16 cellular contexts compared by ENCODE assay signal in the genomic region with DNA sequence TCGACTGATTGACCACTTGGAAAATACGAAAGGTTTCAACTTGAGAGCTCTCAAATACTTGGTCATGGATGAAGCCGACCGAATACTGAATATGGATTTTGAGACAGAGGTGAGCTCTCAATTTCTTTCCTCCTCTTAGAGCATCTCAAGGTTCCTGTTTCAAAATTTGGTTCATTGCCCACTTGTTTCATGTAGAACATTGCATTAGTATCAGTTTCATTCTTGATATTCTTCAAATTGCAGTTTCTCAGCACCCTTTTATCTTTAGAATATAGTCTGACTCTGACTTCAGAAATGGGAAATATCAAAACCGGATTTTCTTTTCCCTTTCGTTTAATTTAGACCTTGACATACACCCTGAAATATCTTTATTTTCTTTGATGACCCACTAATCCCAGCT. TPM values are rescaled to one million over a fixed set of nuclear protein-coding genes. Genes with fewer than 3 reads are reported as not detected.
DNase-seq lines count a peak whose midpoint lies in the region; ATAC-seq and TF ChIP-seq lines count a peak whose summit lies in the region.
"Had no signal": no experiment of that assay in that cellular context is flagged by ENCODE, and none has a peak within 500 bp of the region (broad histone marks: within the 10 kb centered on the region; RNA-seq: fewer than 3 reads in every experiment).

No MANE protein-coding gene starts in this region.

- H3K4me3 Mint-ChIP-seq in CD4-positive, alpha-beta memory T cell, result no peak overlapping the region
- H3K4me3 Mint-ChIP-seq: activated CD4-positive, alpha-beta memory T cell treated with anti-CD3 and anti-CD28 coated beads for 36 hours; activated naive CD4-positive, alpha-beta T cell treated with anti-CD3 and anti-CD28 coated beads for 36 hours; B cell had no signal

- H3K36me3 ChIP-seq in RWPE2 (ENCODE audit: low read depth) (peaks cover 60% of the 10 kb centered on the region), brain microvascular endothelial cell (replicated peaks) (peaks cover 45% of the 10 kb centered on the region)
- H3K36me3 ChIP-seq in CD4-positive, alpha-beta memory T cell (ENCODE audit: insufficient read depth, low read length), result peaks cover 59% of the 10 kb centered on the region

- no peaks in the 10 kb centered on the region for H3K9me3 ChIP-seq in RWPE2 (ENCODE audit: severe bottlenecking)
- H3K9me3 ChIP-seq in CD4-positive, alpha-beta memory T cell (ENCODE audit: control insufficient read depth in 1 of 2, low read length in 2 of 2), result no peaks in the 10 kb centered on the region
- H3K9me3 ChIP-seq: mucosa of descending colon had no signal

- ATAC-seq in GM18498 (IDR thresholded peaks at IDR 0.05; ENCODE audit: unreplicated experiment) (peak; percentile 61), HG02885 (IDR thresholded peaks at IDR 0.05; ENCODE audit: poor library complexity, unreplicated experiment) (peak; percentile 76), RWPE2 (ENCODE audit: low read depth) (no peak), GM19397 (IDR thresholded peaks at IDR 0.05; ENCODE audit: unreplicated experiment) (no peak)
- ATAC-seq: mucosa of descending colon had no signal

- no peak overlapping the region for H3K4me3 ChIP-seq in RWPE2 (ENCODE audit: severe bottlenecking)
- no peak overlapping the region for H3K4me3 ChIP-seq in CD4-positive, alpha-beta memory T cell (ENCODE audit: low read length in 2 of 2)
- no peak overlapping the region for H3K4me3 ChIP-seq in brain microvascular endothelial cell (ENCODE audit: low read depth, low read length)
- H3K4me3 ChIP-seq: mucosa of descending colon had no signal

- H3K27me3 Mint-ChIP-seq in CD4-positive, alpha-beta memory T cell, result no peaks in the 10 kb centered on the region
- H3K27me3 Mint-ChIP-seq: activated CD4-positive, alpha-beta memory T cell treated with anti-CD3 and anti-CD28 coated beads for 36 hours; B cell had no signal

- TF ChIP-seq CTCF in GM20000 (IDR thresholded peaks at IDR 0.05; ENCODE audit: extremely low read depth, missing control alignments) (no peak), RWPE2 (IDR thresholded peaks at IDR 0.05; ENCODE audit: poor library complexity, severe bottlenecking) (no peak), brain microvascular endothelial cell (IDR thresholded peaks at IDR 0.05; ENCODE audit: low read depth, low read length, missing control alignments) (no peak)

- H3K27ac ChIP-seq in RWPE2 (ENCODE audit: poor library complexity, severe bottlenecking) (peak overlapping the region; percentile 88), brain microvascular endothelial cell (no peak overlapping the region)
- no peak overlapping the region for H3K27ac ChIP-seq in CD4-positive, alpha-beta memory T cell (ENCODE audit: low read depth, low read length)

- H3K4me1 Mint-ChIP-seq in CD4-positive, alpha-beta memory T cell, result peaks cover 14 to 39% (median 23%) of the 10 kb centered on the region in 4 donors

- POLR2A ChIA-PET in CD4-positive, alpha-beta memory T cell (lab: Charles Lee; ENCODE audit: partially characterized antibody), result interaction anchor here (1.4 kb wide), 1 partner anchor 9 kb away, joined by 4 read pairs; a partner anchor contains a TSS

- no peaks in the 10 kb centered on the region for H3K9me3 Mint-ChIP-seq in CD4-positive, alpha-beta memory T cell
- H3K9me3 Mint-ChIP-seq: activated CD4-positive, alpha-beta memory T cell treated with anti-CD3 and anti-CD28 coated beads for 36 hours; activated naive CD4-positive, alpha-beta T cell treated with anti-CD3 and anti-CD28 coated beads for 36 hours had no signal

- H3K36me3 Mint-ChIP-seq in CD4-positive, alpha-beta memory T cell, result peaks cover 64 to 90% of the 10 kb centered on the region in 2 donors

- CTCF ChIA-PET in CD4-positive, alpha-beta memory T cell (lab: Charles Lee; ENCODE audit: partially characterized antibody), result interaction anchor here (1.0 to 2.1 kb wide), 6 partner anchors 8 to 35 kb away, joined by 3 to 8 read pairs (median 4); a partner anchor contains a TSS

- peaks cover 41% of the 10 kb centered on the region for H3K4me1 ChIP-seq in RWPE2 (ENCODE audit: insufficient read depth, poor library complexity, severe bottlenecking)
- peaks cover under 1% of the 10 kb centered on the region for H3K4me1 ChIP-seq in CD4-positive, alpha-beta memory T cell (ENCODE audit: insufficient read depth, low read length)

- H3K27ac Mint-ChIP-seq in CD4-positive, alpha-beta memory T cell, result no peak overlapping the region
- H3K27ac Mint-ChIP-seq: activated CD4-positive, alpha-beta memory T cell treated with anti-CD3 and anti-CD28 coated beads for 36 hours; B cell had no signal

- intact Hi-C loops in CD4-positive, alpha-beta memory T cell (cut with micrococcal nuclease), result no loop called here

- DNase-seq in GM20000 (ENCODE audit: low spot score) (peak; percentile 64), RWPE2 (ENCODE audit: low spot score) (no peak), NCI-H510A (lab: John Stamatoyannopoulos, UW) (no peak), brain microvascular endothelial cell (no peak)
- no peak for DNase-seq in CD4-positive, alpha-beta memory T cell
- DNase-seq: activated CD4-positive, alpha-beta memory T cell treated with anti-CD3 and anti-CD28 coated beads for 36 hours; activated naive CD4-positive, alpha-beta T cell treated with anti-CD3 and anti-CD28 coated beads for 36 hours; GDM1; mucosa of descending colon; MV-4-11; stimulated activated naive CD4-positive, alpha-beta T cell treated with Interleukin-2 at 50 U/mL for 16 hours; T1000 had no signal

- in situ Hi-C loops in brain microvascular endothelial cell (cut with HindIII; ENCODE audit: low pct_ligation_motif_present, low sequenced_read_pairs), result no loop called here

- H3K27me3 ChIP-seq in RWPE2 (ENCODE audit: insufficient read depth, poor library complexity, severe bottlenecking), result no peaks in the 10 kb centered on the region
- H3K27me3 ChIP-seq in CD4-positive, alpha-beta memory T cell (ENCODE audit: insufficient read depth, low read length), result no peaks in the 10 kb centered on the region
- H3K27me3 ChIP-seq in brain microvascular endothelial cell (replicated peaks), result no peaks in the 10 kb centered on the region

RNA-seq across cellular contexts. Expression of a gene that starts 8.8 kb away (rescaled TPM):
- total RNA-seq in CD4-positive, alpha-beta memory T cell, result 10 to 100 TPM; 66.5 to 66.6 TPM
- 10 to 100 TPM; 71.2 to 74.9 TPM for polyA plus RNA-seq in CD4-positive, alpha-beta memory T cell

RNA-seq across cellular contexts. Expression of a gene that starts 36.5 kb away (rescaled TPM):
- total RNA-seq in CD4-positive, alpha-beta memory T cell, result 1 to 10 TPM; 2.7 to 4.3 TPM
- polyA plus RNA-seq in CD4-positive, alpha-beta memory T cell, result 1 to 10 TPM in 1 of 2 donors, under 1 TPM in 1; 0.38 to 1.1 TPM

Comparison
In these comparisons a context has a peak if more than half of its experiments do, and no peak if none do; other contexts are left out.
1. ATAC-seq: peak in GM18498 (single experiment) and HG02885 (single experiment); none in RWPE2 (single experiment) and GM19397 (single experiment).